In genomic region chr19:55146648-55147218, GRCh38 we compare ENCODE assay signal across 10 cellular contexts. TPM values are rescaled to one million over a fixed set of nuclear protein-coding genes. Genes with fewer than 3 reads are reported as not detected.
DNase-seq lines count a peak whose midpoint lies in the region; ATAC-seq and TF ChIP-seq lines count a peak whose summit lies in the region.
"Had no signal": no experiment of that assay in that cellular context is flagged by ENCODE, and none has a peak within 500 bp of the region (broad histone marks: within the 10 kb centered on the region; RNA-seq: fewer than 3 reads in every experiment).

No MANE protein-coding gene starts in this region.

- peaks cover 48% of the 10 kb centered on the region for H3K27me3 Mint-ChIP-seq in T-helper 17 cell

- peak; percentile 67 for DNase-seq in HT1080 (ENCODE audit: low read depth)
- no peak for DNase-seq in Panc1 (ENCODE audit: low read depth, low spot score)
- no peak for DNase-seq in coronary artery (ENCODE audit: low spot score)
- no peak for DNase-seq in T-helper 17 cell

- peaks cover 0 to 17% (median 11%) of the 10 kb centered on the region in 11 experiments; a peak in 8 of 22 replicates for H3K27me3 ChIP-seq in BLaER1 treated with 17β-estradiol and CSF1 and Interleukin-3, amounts not matched to agents 10 nM and 100 nM
- H3K27me3 ChIP-seq in Panc1 (ENCODE audit: control insufficient read depth, insufficient read depth, low read length) (no peaks in the 10 kb centered on the region), iPS-20b (ENCODE audit: insufficient read depth, low read length) (peaks cover 10% of the 10 kb centered on the region; the same call in 1 of the 2 replicates)

- H3K9ac ChIP-seq in BLaER1 treated with 17β-estradiol and CSF1 and Interleukin-3, amounts not matched to agents 10 nM and 100 nM: peak overlapping the region; percentile 42 to 71 (median 63); a peak in 19 of 22 replicates
- peak overlapping the region; percentile 72; the same call in 1 of the 2 replicates for H3K9ac ChIP-seq in iPS-20b (ENCODE audit: low read depth, low read length)

- H3K4me1 Mint-ChIP-seq in T-helper 17 cell: peaks cover 4% of the 10 kb centered on the region

- H3K36me3 ChIP-seq in BLaER1 treated with 17β-estradiol and CSF1 and Interleukin-3, amounts not matched to agents 10 nM and 100 nM: peaks cover 0 to 15% (median 0%) of the 10 kb centered on the region in 11 experiments; a peak in 4 of 22 replicates
- H3K36me3 ChIP-seq in Panc1 (ENCODE audit: control insufficient read depth, insufficient read depth, low read length): no peaks in the 10 kb centered on the region
- peaks cover under 1% of the 10 kb centered on the region; the same call in 1 of the 2 replicates for H3K36me3 ChIP-seq in iPS-20b (ENCODE audit: insufficient read depth, low read depth, low read length)
- H3K36me3 ChIP-seq: thoracic aorta had no signal

- H3K4me1 ChIP-seq in BLaER1 treated with 17β-estradiol and CSF1 and Interleukin-3, amounts not matched to agents 10 nM and 100 nM: peaks cover 29 to 69% (median 44%) of the 10 kb centered on the region in 10 experiments
- H3K4me1 ChIP-seq in Panc1 (ENCODE audit: control insufficient read depth, insufficient read depth, low read length) (peaks cover 17% of the 10 kb centered on the region; the same call in 1 of the 2 replicates), iPS-20b (ENCODE audit: insufficient read depth, low read length) (peaks cover 12% of the 10 kb centered on the region)

- peaks cover 0 to 9% (median 4%) of the 10 kb centered on the region in 11 experiments; a peak in 19 of 22 replicates for H3K9me3 ChIP-seq in BLaER1 treated with 17β-estradiol and CSF1 and Interleukin-3, amounts not matched to agents 10 nM and 100 nM (replicated peaks in 1 of 11)
- no peaks in the 10 kb centered on the region for H3K9me3 ChIP-seq in Panc1 (ENCODE audit: control insufficient read depth, insufficient read depth, low read depth, low read length)
- no peaks in the 10 kb centered on the region for H3K9me3 ChIP-seq in iPS-20b (ENCODE audit: insufficient read depth, low read depth, low read length)
- peaks cover 1% of the 10 kb centered on the region for H3K9me3 ChIP-seq in T-helper 17 cell (ENCODE audit: control insufficient read depth, low read length, poor library complexity, severe bottlenecking)
- H3K9me3 ChIP-seq: thoracic aorta had no signal

- ATAC-seq in Panc1 (peak; percentile 91), GM21447 (IDR thresholded peaks at IDR 0.05; ENCODE audit: unreplicated experiment) (no peak), GM18868 (IDR thresholded peaks at IDR 0.05; ENCODE audit: unreplicated experiment) (no peak), T-helper 17 cell (no peak)

- no peak overlapping the region for H3K4me3 Mint-ChIP-seq in T-helper 17 cell
- H3K4me3 Mint-ChIP-seq: natural killer cell treated with Interleukin-12 subunit alpha and Interleukin-12 subunit beta and Interleukin-15 and Interleukin-18, amount 100 ng/mL, for 72 hours had no signal

- H3K27ac ChIP-seq in BLaER1 treated with 17β-estradiol and CSF1 and Interleukin-3, amounts not matched to agents 10 nM and 100 nM: peak overlapping the region in 6 of 11 experiments; percentile 31 to 48 (median 40); a peak in 9 of 22 replicates
- peak overlapping the region; percentile 55 for H3K27ac ChIP-seq in Panc1 (ENCODE audit: low read length)
- peak overlapping the region; percentile 93 for H3K27ac ChIP-seq in iPS-20b (ENCODE audit: low read length)
- no peak overlapping the region for H3K27ac ChIP-seq in coronary artery
- H3K27ac ChIP-seq: thoracic aorta had no signal

- in situ Hi-C loops in Panc1 (cut with HindIII; ENCODE audit: low pct_unique_long_range_greater_than_20kb, low sequenced_read_pairs): no loop called here

- peak overlapping the region; percentile 53 to 73 (median 62) for H3K4me3 ChIP-seq in BLaER1 treated with 17β-estradiol and CSF1 and Interleukin-3, amounts not matched to agents 10 nM and 100 nM
- H3K4me3 ChIP-seq in Panc1 (ENCODE audit: low read depth in 2 of 2, low read length in 2 of 2) (peak overlapping the region; percentile 47 to 77), iPS-20b (ENCODE audit: low read length) (peak overlapping the region; percentile 68; the same call in 1 of the 2 replicates), coronary artery (no peak overlapping the region)
- H3K4me3 ChIP-seq: thoracic aorta had no signal

- TF ChIP-seq CTCF in Panc1 (IDR thresholded peaks at IDR 0.05) (no peak), coronary artery (IDR thresholded peaks at IDR 0.05) (no peak)

- H4K20me1 ChIP-seq in BLaER1 treated with 17β-estradiol and CSF1 and Interleukin-3, amounts not matched to agents 10 nM and 100 nM: peaks cover 0 to 2% (median 0%) of the 10 kb centered on the region in 11 experiments; a peak in 2 of 22 replicates

- H3K36me3 Mint-ChIP-seq in T-helper 17 cell (ENCODE audit: low read depth): peaks cover 8% of the 10 kb centered on the region
- H3K36me3 Mint-ChIP-seq: natural killer cell treated with Interleukin-12 subunit alpha and Interleukin-12 subunit beta and Interleukin-15 and Interleukin-18, amount 100 ng/mL, for 72 hours had no signal

- intact Hi-C loops in Panc1 (cut with micrococcal nuclease; ENCODE audit: unreplicated experiment): loop anchor here (10.0 kb wide), 1 partner anchor 278 kb away; no protein-coding TSS in a partner anchor

- POLR2A ChIA-PET in Panc1 (lab: Charles Lee): interaction anchor here (0.6 kb wide), 1 partner anchor 185 kb away, joined by 6 read pairs; no protein-coding TSS in a partner anchor

- no peak overlapping the region for H3K27ac Mint-ChIP-seq in T-helper 17 cell
- H3K27ac Mint-ChIP-seq: natural killer cell treated with Interleukin-12 subunit alpha and Interleukin-12 subunit beta and Interleukin-15 and Interleukin-18, amount 100 ng/mL, for 72 hours had no signal

- H3K4me2 ChIP-seq in BLaER1 treated with 17β-estradiol and CSF1 and Interleukin-3, amounts not matched to agents 10 nM and 100 nM: peak overlapping the region; percentile 80 to 99 (median 89)

- CTCF ChIA-PET in Panc1 (lab: Charles Lee): interaction anchor here (0.6 to 1.3 kb wide), 10 partner anchors 8 to 486 kb away, joined by 3 to 8 read pairs (median 5); partner anchors contain the start of gene ZNF784

- no TSS peak for BruUV-seq in Panc1 (replicated peaks; lab: Mats Ljungman, UMichigan)

RNA-seq across cellular contexts. Expression of gene TNNT1, which starts 2.3 kb away (rescaled TPM):
- 28.7 and 33.4 TPM in 2 replicates for total RNA-seq in HT1080 (2014; rRNA removed; shearing (Covaris generic))
- 26.8 and 30.7 TPM in 2 replicates for polyA plus RNA-seq in HT1080 (2015; cell fraction: cytosol; rRNA removed)
- polyA plus RNA-seq in HT1080 (2015; cell fraction: nucleus; rRNA removed): 5.2 and 10.6 TPM in 2 replicates
- total RNA-seq in Panc1 (2021; ENCODE audit: unreplicated experiment): 116 TPM
- polyA plus RNA-seq in Panc1 (2012; ENCODE audit: insufficient read length): 249 TPM
- under 1 TPM in 1 of 2 donors, not detected in 1; 0.52 TPM for total RNA-seq in T-helper 17 cell
- total RNA-seq: natural killer cell treated with Interleukin-12 subunit alpha and Interleukin-12 subunit beta and Interleukin-15 and Interleukin-18, amount 100 ng/mL, for 72 hours; thoracic aorta had no signal

RNA-seq across cellular contexts. Expression of gene TNNI3, which starts 10.8 kb away (rescaled TPM):
- total RNA-seq in HT1080 (2014; rRNA removed; shearing (Covaris generic)): not detected in 2 replicates
- polyA plus RNA-seq in HT1080 (2015; cell fraction: cytosol; rRNA removed): not detected in 2 replicates
- polyA plus RNA-seq in HT1080 (2015; cell fraction: nucleus; rRNA removed): 0.39 TPM in 1 of 2 replicates, not detected in the other
- total RNA-seq in Panc1 (2021; ENCODE audit: unreplicated experiment) (14.6 TPM), T-helper 17 cell (not detected)
- polyA plus RNA-seq in Panc1 (2012; ENCODE audit: insufficient read length): 36.9 TPM
- total RNA-seq: natural killer cell treated with Interleukin-12 subunit alpha and Interleukin-12 subunit beta and Interleukin-15 and Interleukin-18, amount 100 ng/mL, for 72 hours; thoracic aorta had no signal

RNA-seq across cellular contexts. Expression of gene DNAAF3, which starts 19.7 kb away (rescaled TPM):
- total RNA-seq in HT1080 (2014; rRNA removed; shearing (Covaris generic)): 2.0 and 2.2 TPM in 2 replicates
- polyA plus RNA-seq in HT1080 (2015; cell fraction: cytosol; rRNA removed): 1.2 and 1.8 TPM in 2 replicates
- 0.62 and 2.6 TPM in 2 replicates for polyA plus RNA-seq in HT1080 (2015; cell fraction: nucleus; rRNA removed)
- total RNA-seq in Panc1 (2021; ENCODE audit: unreplicated experiment): 12.4 TPM
- 14.6 TPM for polyA plus RNA-seq in Panc1 (2012; ENCODE audit: insufficient read length)
- not detected for total RNA-seq in T-helper 17 cell
- total RNA-seq: natural killer cell treated with Interleukin-12 subunit alpha and Interleukin-12 subunit beta and Interleukin-15 and Interleukin-18, amount 100 ng/mL, for 72 hours; thoracic aorta had no signal

RNA-seq across cellular contexts. Expression of gene PPP1R12C, which starts 29.3 kb away (rescaled TPM):
- total RNA-seq in HT1080 (2014; rRNA removed; shearing (Covaris generic)): 51.1 and 57.6 TPM in 2 replicates
- polyA plus RNA-seq in HT1080 (2015; cell fraction: cytosol; rRNA removed): 29.1 and 34.0 TPM in 2 replicates
- 149 and 151 TPM in 2 replicates for polyA plus RNA-seq in HT1080 (2015; cell fraction: nucleus; rRNA removed)
- total RNA-seq in Panc1 (2021; ENCODE audit: unreplicated experiment) (158 TPM), T-helper 17 cell (100 to 1,000 TPM; 133 to 173 TPM)
- polyA plus RNA-seq in Panc1 (2012; ENCODE audit: insufficient read length): 141 TPM

RNA-seq across cellular contexts. Expression of gene SYT5, which starts 33.4 kb away (rescaled TPM):
- total RNA-seq in HT1080 (2014; rRNA removed; shearing (Covaris generic)): not detected in 2 replicates
- not detected in 2 replicates for polyA plus RNA-seq in HT1080 (2015; cell fraction: cytosol; rRNA removed)
- 0.31 TPM in 1 of 2 replicates, not detected in the other for polyA plus RNA-seq in HT1080 (2015; cell fraction: nucleus; rRNA removed)
- total RNA-seq in Panc1 (2021; ENCODE audit: unreplicated experiment): 3.2 TPM
- polyA plus RNA-seq in Panc1 (2012; ENCODE audit: insufficient read length): 9.3 TPM
- total RNA-seq in T-helper 17 cell: 1 to 10 TPM; 3.8 to 4.3 TPM
- total RNA-seq: natural killer cell treated with Interleukin-12 subunit alpha and Interleukin-12 subunit beta and Interleukin-15 and Interleukin-18, amount 100 ng/mL, for 72 hours; thoracic aorta had no signal

Comparison
In these comparisons a context has a peak if more than half of its experiments do, and no peak if none do; other contexts are left out.
1. H3K27ac ChIP-seq: peak in BLaER1 treated with 17β-estradiol and CSF1 and Interleukin-3, amounts not matched to agents 10 nM and 100 nM (6 of 11), Panc1 (single experiment) and iPS-20b (single experiment); none in coronary artery (0 of 2).
2. RNA of gene TNNT1, which starts 2.3 kb away (total RNA-seq): 116 TPM in Panc1 (single experiment) and 28.7 to 33.4 TPM in HT1080; 0.52 TPM in T-helper 17 cell; every median in the first group is over 10 times any median in the second.
3. RNA of gene TNNI3, which starts 10.8 kb away (total RNA-seq): 14.6 TPM in Panc1 (single experiment); not detected in HT1080 and not detected in T-helper 17 cell; every median in the first group is over 10 times any median in the second.